Comparison of ENCODE assay signal across 8 cellular contexts in genomic region chr7:65981965-65982792, GRCh38. TPM values are rescaled to one million over a fixed set of nuclear protein-coding genes. Genes with fewer than 3 reads are reported as not detected.
DNase-seq lines count a peak whose midpoint lies in the region; ATAC-seq and TF ChIP-seq lines count a peak whose summit lies in the region.

TSS of gene GUSB (minus strand) at chr7:65982213. CDS start at chr7:65982183, 30 bp downstream.

- peak; percentile 94 for DNase-seq in NCI-H1092 (lab: John Stamatoyannopoulos, UW)
- peak; percentile 99 for DNase-seq in SK-N-SH
- peak; percentile 91 for DNase-seq in activated naive CD4-positive, alpha-beta T cell treated with anti-CD3 and anti-CD28 coated beads, Interleukin-2, amount 50 U/mL, for 16 hours
- DNase-seq in germinal center (ENCODE audit: low spot score): peak; percentile 92
- peak; percentile 24 for DNase-seq in non-pigmented ciliary epithelial cell (ENCODE audit: low read depth)
- DNase-seq in substantia nigra (lab: John Stamatoyannopoulos, UW): peak; percentile 40 to 94 (median 87)

- peak in 1 of 2 experiments; percentile 61; a peak in 1 of 4 replicates for TF ChIP-seq EP300 in SK-N-SH (IDR thresholded peaks at IDR 0.05; ENCODE audit: borderline replicate concordance in 1 of 2, low read depth in 1 of 2, low read length in 1 of 2)

- WGBS in SK-N-SH (ENCODE audit: low lambda C conversion rate): 9% methylated on average over 52 of the region's 62 CpGs

- peaks cover 4 to 7% of the 10 kb centered on the region in 2 experiments for H3K36me3 ChIP-seq in SK-N-SH (replicated peaks in 1 of 2; ENCODE audit: control insufficient read depth in 1 of 2, insufficient read depth in 2 of 2, low read length in 1 of 2)

- peak within 1 kb of the TSS; percentile 100 for H2AFZ ChIP-seq in SK-N-SH (ENCODE audit: low read depth)

- H3K9me3 ChIP-seq in SK-N-SH: no peaks in the 10 kb centered on the region

- H4K20me1 ChIP-seq in SK-N-SH (ENCODE audit: insufficient read depth): peaks cover 8% of the 10 kb centered on the region; the same call in 1 of the 2 replicates

- H3K4me1 ChIP-seq in SK-N-SH (ENCODE audit: control insufficient read depth in 1 of 2, insufficient read depth in 2 of 2, low read depth in 1 of 2, low read length in 1 of 2): peaks cover 13 to 15% of the 10 kb centered on the region in 2 experiments; a peak in 1 of 4 replicates

- H3K9me2 ChIP-seq in SK-N-SH: no peaks in the 10 kb centered on the region

- TF ChIP-seq CTCF in SK-N-SH (IDR thresholded peaks at IDR 0.05): no peak

- ATAC-seq in HG02588 (IDR thresholded peaks at IDR 0.05; ENCODE audit: unreplicated experiment): peak; percentile 85

- H3K79me2 ChIP-seq in SK-N-SH (ENCODE audit: insufficient read depth): peaks cover 35% of the 10 kb centered on the region

- POLR2A ChIA-PET in SK-N-SH (lab: Yijun Ruan, JAX): interaction anchor here (1.0 kb wide), 1 partner anchor 91 kb away, joined by 3 read pairs; no protein-coding TSS in a partner anchor

- peak within 1 kb of the TSS; percentile 79 for H3K9ac ChIP-seq in SK-N-SH

- H3K4me2 ChIP-seq in SK-N-SH: peak within 1 kb of the TSS; percentile 99

- CTCF ChIA-PET in SK-N-SH (lab: Yijun Ruan, JAX): interaction anchor here (0.9 to 1.5 kb wide), 3 partner anchors 17 to 45 kb away, joined by 3 to 6 read pairs (median 3); no protein-coding TSS in a partner anchor

- no peaks in the 10 kb centered on the region for H3F3A ChIP-seq in SK-N-SH (replicated peaks; ENCODE audit: insufficient read depth)

- H3K4me3 ChIP-seq in GM08714 (ENCODE audit: low read length) (peak within 1 kb of the TSS; percentile 90), SK-N-SH (ENCODE audit: low read depth in 2 of 2, low read length in 1 of 2) (peak within 1 kb of the TSS; percentile 64 to 99)

- TF ChIP-seq RAD21 in SK-N-SH (IDR thresholded peaks at IDR 0.05; ENCODE audit: low read length): peak; percentile 1; the same call in 1 of the 2 replicates

- H3K27ac ChIP-seq in SK-N-SH (ENCODE audit: low read depth in 2 of 2, low read length in 1 of 2): peak within 1 kb of the TSS; percentile 44 to 67; a peak in 3 of 4 replicates
- peak within 1 kb of the TSS; percentile 86 for H3K27ac ChIP-seq in substantia nigra (ENCODE audit: low read depth, low read length, poor library complexity, severe bottlenecking)

- no peaks in the 10 kb centered on the region for H3K27me3 ChIP-seq in SK-N-SH (ENCODE audit: insufficient read depth)

TF ChIP-seq in SK-N-SH, 30 proteins besides CTCF, POLR2A, EP300 and RAD21 (continues in another document):
- TF ChIP-seq FOSL2 (IDR thresholded peaks at IDR 0.05; ENCODE audit: borderline replicate concordance, low read depth): no peak
- 0 out of 2 replicates have a peak, but pooled peaks have one; percentile 29 for TF ChIP-seq PBX3 (IDR thresholded peaks at IDR 0.05)
- TF ChIP-seq POLR2AphosphoS5 (IDR thresholded peaks at IDR 0.05; ENCODE audit: low read depth, low read length): peak; percentile 86
- TF ChIP-seq MEF2A (IDR thresholded peaks at IDR 0.05; ENCODE audit: borderline replicate concordance, low read depth): no peak
- TF ChIP-seq IRF3 (IDR thresholded peaks at IDR 0.05; ENCODE audit: low read depth, low read length): no peak
- peak; percentile 89 for TF ChIP-seq TAF1 (IDR thresholded peaks at IDR 0.05; ENCODE audit: borderline replicate concordance, low read depth, low read length)
- TF ChIP-seq GABPA (IDR thresholded peaks at IDR 0.05; ENCODE audit: low read depth): peak; percentile 48
- no peak for TF ChIP-seq FOXJ3 (CRISPR knock-in tag; IDR thresholded peaks at IDR 0.05)
- peak; percentile 93 for TF ChIP-seq ZBTB33 (IDR thresholded peaks at IDR 0.05; ENCODE audit: borderline replicate concordance, low read depth)
- peak; percentile 49; the same call in 1 of the 2 replicates for TF ChIP-seq NRF1 (IDR thresholded peaks at IDR 0.05; ENCODE audit: low read depth, low read length)
- peak; percentile 18; the same call in 1 of the 2 replicates for TF ChIP-seq SMC3 (IDR thresholded peaks at IDR 0.05; ENCODE audit: low read depth, low read length)
- TF ChIP-seq MAX (IDR thresholded peaks at IDR 0.05; ENCODE audit: low read depth): peak; percentile 98
- TF ChIP-seq GATA2 (CRISPR knock-in tag; IDR thresholded peaks at IDR 0.05): no peak
- TF ChIP-seq REST (IDR thresholded peaks at IDR 0.05; ENCODE audit: low read depth, low read length): peak; percentile 81
- 0 out of 2 replicates have a peak, but pooled peaks have one; percentile 52 for TF ChIP-seq TEAD4 (IDR thresholded peaks at IDR 0.05; ENCODE audit: borderline replicate concordance, insufficient read depth)
- peak; percentile 51; the same call in 1 of the 2 replicates for TF ChIP-seq NFIC (IDR thresholded peaks at IDR 0.05; ENCODE audit: borderline replicate concordance)
- TF ChIP-seq MXI1 (IDR thresholded peaks at IDR 0.05; ENCODE audit: low read depth, low read length): peak; percentile 94
- peak; percentile 99 for TF ChIP-seq SIN3A (IDR thresholded peaks at IDR 0.05; ENCODE audit: borderline replicate concordance, low read depth, low read length)
- peak; percentile 100 for TF ChIP-seq YY1 (IDR thresholded peaks at IDR 0.05; ENCODE audit: low read depth)
- no peak for TF ChIP-seq RFX5 (IDR thresholded peaks at IDR 0.05; ENCODE audit: low read length)
- TF ChIP-seq RCOR1 (IDR thresholded peaks at IDR 0.05; ENCODE audit: low read length): no peak
- peak; percentile 48; the same call in 1 of the 2 replicates for TF ChIP-seq TCF12 (IDR thresholded peaks at IDR 0.05)
- peak; percentile 87 for TF ChIP-seq ELF1 (IDR thresholded peaks at IDR 0.05)
- TF ChIP-seq RXRA (IDR thresholded peaks at IDR 0.05; ENCODE audit: borderline replicate concordance, low read depth): no peak

RNA-seq across cellular contexts. Expression of gene GUSB, which starts in this region (rescaled TPM):
- 67.6 and 96.9 TPM in 2 replicates for polyA plus RNA-seq in SK-N-SH (2012; rRNA removed)
- polyA plus RNA-seq in SK-N-SH (2012; cell fraction: cytosol; rRNA removed): 40.1 and 55.6 TPM in 2 replicates
- 232 and 261 TPM in 2 replicates for polyA plus RNA-seq in SK-N-SH (2012; cell fraction: nucleus; rRNA removed)

Comparison
In these comparisons a context has a peak if more than half of its experiments do, and no peak if none do; other contexts are left out.
1. Peak in every context shown above with its lines: DNase-seq, ATAC-seq, H3K4me3 ChIP-seq and H3K27ac ChIP-seq.
2. DNase-seq: peak in every context shown above with its lines; median percentile 99 in SK-N-SH; 94 in NCI-H1092; 92 in germinal center; 91 in activated naive CD4-positive, alpha-beta T cell treated with anti-CD3 and anti-CD28 coated beads, Interleukin-2, amount 50 U/mL, for 16 hours; 87 in substantia nigra; 24 in non-pigmented ciliary epithelial cell.